Comparison of ENCODE assay signal across 13 cellular contexts in the genomic region with DNA sequence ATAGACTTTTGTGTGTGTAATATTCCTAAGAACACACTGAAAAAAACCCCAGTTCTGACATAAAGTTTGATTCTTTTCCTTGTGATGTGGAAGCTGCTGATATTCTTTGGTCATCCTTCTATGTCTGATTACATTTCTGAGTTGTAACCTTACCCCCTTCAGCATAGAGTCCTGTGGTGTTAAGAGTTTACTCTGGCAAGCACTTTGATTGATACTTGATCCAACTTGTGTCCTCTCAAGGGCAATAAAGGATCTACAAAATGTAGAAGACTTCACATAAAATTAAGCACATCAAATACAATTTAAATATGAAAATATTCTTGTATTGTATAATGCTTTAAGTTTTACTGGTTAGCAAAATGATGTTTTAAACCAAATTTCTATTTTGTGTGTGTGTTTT.
"Had no signal": no experiment of that assay in that cellular context is flagged by ENCODE, and none has a peak within 500 bp of the region (broad histone marks: within the 10 kb centered on the region; RNA-seq: fewer than 3 reads in every experiment).

No MANE protein-coding gene starts in this region.

- H3K27ac ChIP-seq: coronary artery, heart right ventricle, neutrophil, psoas muscle had no signal

- H3K4me1 ChIP-seq: heart right ventricle had no signal

- FAIRE-seq: frontal cortex, islet of Langerhans had no signal

- H3K4me3 ChIP-seq: coronary artery, heart right ventricle, psoas muscle had no signal

- H3K36me3 ChIP-seq: heart right ventricle, neutrophil had no signal

- DNase-seq: effector CD4-positive, alpha-beta T cell; heart right ventricle; kidney glomerular epithelial cell; mammary epithelial cell; naive thymus-derived CD8-positive, alpha-beta T cell; psoas muscle; stimulated activated CD4-positive, alpha-beta T cell treated with anti-CD3 and anti-CD28 coated beads, Interleukin-2, amount 100 ng/mL, for 24 hours; stimulated activated naive CD4-positive, alpha-beta T cell treated with Interleukin-2 at 50 U/mL for 16 hours; trophoblast cell had no signal

- H3K9me3 ChIP-seq: heart right ventricle, neutrophil, psoas muscle had no signal

- H3K27me3 ChIP-seq: heart right ventricle, neutrophil had no signal
